1 cellular context compared by ENCODE assay signal in the genomic region with DNA sequence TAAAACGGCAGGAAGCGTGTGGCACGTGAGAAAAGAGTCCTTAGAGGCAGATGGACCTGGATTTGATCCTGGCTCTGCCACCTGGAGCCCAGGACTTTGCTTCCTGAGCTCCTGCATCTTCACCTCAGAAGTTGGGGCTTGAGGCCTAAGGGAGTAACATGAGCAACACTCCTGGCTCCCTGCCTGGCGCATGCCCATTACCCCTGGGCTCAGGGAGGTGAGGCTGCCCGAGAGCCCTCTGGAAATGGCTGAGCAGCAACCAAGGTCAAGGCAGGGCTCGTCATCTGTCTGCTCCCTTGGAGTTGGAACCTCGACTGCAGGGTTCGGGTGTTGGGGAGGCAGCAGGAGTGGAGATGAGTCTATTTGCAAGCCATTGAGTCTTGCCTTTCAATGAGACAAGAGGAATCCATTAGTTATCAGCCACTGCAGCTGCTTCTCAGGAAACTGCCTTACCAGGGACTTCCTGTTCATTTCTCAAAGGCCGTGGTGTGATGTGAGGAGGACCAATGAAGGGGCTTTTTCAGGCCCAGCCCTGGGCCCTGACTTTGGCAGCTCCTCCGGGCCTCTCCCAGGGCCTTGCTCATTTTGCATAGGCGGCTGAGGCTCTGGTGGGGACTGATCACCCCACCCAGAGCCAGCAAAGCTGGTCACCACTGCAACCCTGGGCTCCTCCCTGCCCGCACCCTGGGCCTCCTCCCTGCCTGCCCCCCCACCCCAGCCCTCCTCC.
TF ChIP-seq lines count a peak whose summit lies in the region.

No MANE protein-coding gene starts in this region.

TF ChIP-seq in K562, 482 proteins besides CTCF, POLR2A, EP300 and RAD21 (continued from another document and continues in another):
- TF ChIP-seq SMC3 (conservative IDR thresholded peaks at IDR 0.05; ENCODE audit: insufficient read depth, low read depth, low read length) (no peak), POLR2B (IDR thresholded peaks at IDR 0.05; ENCODE audit: low read depth, partially characterized antibody) (peak; percentile 23), PTTG1 (tag; IDR thresholded peaks at IDR 0.05; ENCODE audit: low read depth) (no peak), ZNF785 (CRISPR knock-in tag; IDR thresholded peaks at IDR 0.05) (no peak), MECOM (CRISPR knock-in tag; IDR thresholded peaks at IDR 0.05) (peak; percentile 81), ZNF584 (CRISPR knock-in tag; IDR thresholded peaks at IDR 0.05; ENCODE audit: low read depth) (peak; percentile 64; the same call in 1 of the 2 replicates), NFE2 (IDR thresholded peaks at IDR 0.05; ENCODE audit: low read depth) (no peak), MLLT1 (IDR thresholded peaks at IDR 0.05) (no peak), ZNF583 (CRISPR knock-in tag; IDR thresholded peaks at IDR 0.05) (no peak), CBFB (CRISPR knock-in tag; IDR thresholded peaks at IDR 0.05) (no peak), ZNF134 (CRISPR knock-in tag; conservative IDR thresholded peaks at IDR 0.05) (peak; percentile 33; the same call in 1 of the 2 replicates), EP400 (IDR thresholded peaks at IDR 0.05) (peak; percentile 55; the same call in 1 of the 2 replicates), HCFC1 (IDR thresholded peaks at IDR 0.05; ENCODE audit: low read depth, low read length) (no peak), NRF1 (conservative IDR thresholded peaks at IDR 0.05 in 1 of 2, IDR thresholded peaks at IDR 0.05 in 1 of 2) (peak; percentile 74 to 77), MXI1 (IDR thresholded peaks at IDR 0.05; ENCODE audit: low read depth, low read length) (no peak), SREBF1 (IDR thresholded peaks at IDR 0.05; ENCODE audit: borderline replicate concordance, low read depth, low read length) (peak; percentile 97), MEIS2 (IDR thresholded peaks at IDR 0.05; ENCODE audit: partially characterized antibody) (peak; percentile 65), SMARCC2 (IDR thresholded peaks at IDR 0.05; ENCODE audit: low read depth) (no peak), CREB3 (tag; conservative IDR thresholded peaks at IDR 0.05; ENCODE audit: low read depth) (peak; percentile 97), BRD4 (IDR thresholded peaks at IDR 0.05) (peak; percentile 49; the same call in 1 of the 2 replicates), KLF6 (CRISPR knock-in tag; IDR thresholded peaks at IDR 0.05; ENCODE audit: borderline replicate concordance) (peak; percentile 15; the same call in 1 of the 2 replicates), ELF1 (tag; IDR thresholded peaks at IDR 0.05) (peak; percentile 88), HDGF (IDR thresholded peaks at IDR 0.05) (peak; percentile 66; the same call in 1 of the 2 replicates), FIP1L1 (IDR thresholded peaks at IDR 0.05; ENCODE audit: low read depth, low read length, poor library complexity, severe bottlenecking) (no peak), PBX2 (CRISPR knock-in tag; IDR thresholded peaks at IDR 0.05; ENCODE audit: low read depth) (no peak), PBX2 (tag; conservative IDR thresholded peaks at IDR 0.05; ENCODE audit: low read depth) (peak; percentile 48; the same call in 1 of the 2 replicates), GATA2 (CRISPR knock-in tag; IDR thresholded peaks at IDR 0.05) (peak; percentile 75), HMGN3 (IDR thresholded peaks at IDR 0.05; ENCODE audit: borderline replicate concordance, extremely low read depth, insufficient read length, low read depth, low read length) (peak; percentile 56), BHLHE40 (IDR thresholded peaks at IDR 0.05; ENCODE audit: low read length) (peak; percentile 38; the same call in 1 of the 2 replicates), MTA3 (IDR thresholded peaks at IDR 0.05; ENCODE audit: borderline replicate concordance) (0 out of 2 replicates have a peak, but pooled peaks have one; percentile 38), HDAC8 (tag; IDR thresholded peaks at IDR 0.05) (peak; percentile 95), NCOA1 (IDR thresholded peaks at IDR 0.05; ENCODE audit: low read depth) (peak; percentile 74; the same call in 1 of the 2 replicates), ZNF253 (CRISPR knock-in tag; conservative IDR thresholded peaks at IDR 0.05) (no peak), ZNF695 (CRISPR knock-in tag; IDR thresholded peaks at IDR 0.05) (0 out of 2 replicates have a peak, but pooled peaks have one; percentile 33), NR1H2 (CRISPR knock-in tag; IDR thresholded peaks at IDR 0.05) (no peak), HNRNPK (IDR thresholded peaks at IDR 0.05; ENCODE audit: low read depth, low read length, poor library complexity, severe bottlenecking) (no peak), CXXC5 (CRISPR knock-in tag; IDR thresholded peaks at IDR 0.05) (peak; percentile 41), ZBTB11 (CRISPR knock-in tag; IDR thresholded peaks at IDR 0.05) (peak in 1 of 3 experiments; percentile 79; a peak in 2 of 6 replicates), ETV1 (tag; conservative IDR thresholded peaks at IDR 0.05; ENCODE audit: low read depth) (peak; percentile 93)
- TF ChIP-seq, protein P1, sequence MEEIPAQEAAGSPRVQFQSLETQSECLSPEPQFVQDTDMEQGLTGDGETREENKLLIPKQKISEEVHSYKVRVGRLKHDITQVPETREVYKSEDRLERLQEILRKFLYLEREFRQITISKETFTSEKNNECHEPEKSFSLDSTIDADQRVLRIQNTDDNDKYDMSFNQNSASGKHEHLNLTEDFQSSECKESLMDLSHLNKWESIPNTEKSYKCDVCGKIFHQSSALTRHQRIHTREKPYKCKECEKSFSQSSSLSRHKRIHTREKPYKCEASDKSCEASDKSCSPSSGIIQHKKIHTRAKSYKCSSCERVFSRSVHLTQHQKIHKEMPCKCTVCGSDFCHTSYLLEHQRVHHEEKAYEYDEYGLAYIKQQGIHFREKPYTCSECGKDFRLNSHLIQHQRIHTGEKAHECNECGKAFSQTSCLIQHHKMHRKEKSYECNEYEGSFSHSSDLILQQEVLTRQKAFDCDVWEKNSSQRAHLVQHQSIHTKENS (CRISPR knock-in tag; IDR thresholded peaks at IDR 0.05): 0 out of 2 replicates have a peak, but pooled peaks have one; percentile 39
- TF ChIP-seq, protein P2, sequence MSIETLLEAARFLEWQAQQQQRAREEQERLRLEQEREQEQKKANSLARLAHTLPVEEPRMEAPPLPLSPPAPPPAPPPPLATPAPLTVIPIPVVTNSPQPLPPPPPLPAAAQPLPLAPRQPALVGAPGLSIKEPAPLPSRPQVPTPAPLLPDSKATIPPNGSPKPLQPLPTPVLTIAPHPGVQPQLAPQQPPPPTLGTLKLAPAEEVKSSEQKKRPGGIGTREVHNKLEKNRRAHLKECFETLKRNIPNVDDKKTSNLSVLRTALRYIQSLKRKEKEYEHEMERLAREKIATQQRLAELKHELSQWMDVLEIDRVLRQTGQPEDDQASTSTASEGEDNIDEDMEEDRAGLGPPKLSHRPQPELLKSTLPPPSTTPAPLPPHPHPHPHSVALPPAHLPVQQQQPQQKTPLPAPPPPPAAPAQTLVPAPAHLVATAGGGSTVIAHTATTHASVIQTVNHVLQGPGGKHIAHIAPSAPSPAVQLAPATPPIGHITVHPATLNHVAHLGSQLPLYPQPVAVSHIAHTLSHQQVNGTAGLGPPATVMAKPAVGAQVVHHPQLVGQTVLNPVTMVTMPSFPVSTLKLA (conservative IDR thresholded peaks at IDR 0.05): 0 out of 4 replicates have a peak, but pooled peaks of 1 of the 2 experiments have one; percentile 3
- TF ChIP-seq, protein P3, sequence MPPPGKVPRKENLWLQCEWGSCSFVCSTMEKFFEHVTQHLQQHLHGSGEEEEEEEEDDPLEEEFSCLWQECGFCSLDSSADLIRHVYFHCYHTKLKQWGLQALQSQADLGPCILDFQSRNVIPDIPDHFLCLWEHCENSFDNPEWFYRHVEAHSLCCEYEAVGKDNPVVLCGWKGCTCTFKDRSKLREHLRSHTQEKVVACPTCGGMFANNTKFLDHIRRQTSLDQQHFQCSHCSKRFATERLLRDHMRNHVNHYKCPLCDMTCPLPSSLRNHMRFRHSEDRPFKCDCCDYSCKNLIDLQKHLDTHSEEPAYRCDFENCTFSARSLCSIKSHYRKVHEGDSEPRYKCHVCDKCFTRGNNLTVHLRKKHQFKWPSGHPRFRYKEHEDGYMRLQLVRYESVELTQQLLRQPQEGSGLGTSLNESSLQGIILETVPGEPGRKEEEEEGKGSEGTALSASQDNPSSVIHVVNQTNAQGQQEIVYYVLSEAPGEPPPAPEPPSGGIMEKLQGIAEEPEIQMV (tag; conservative IDR thresholded peaks at IDR 0.05; ENCODE audit: low read depth): 0 out of 2 replicates have a peak, but pooled peaks have one; percentile 57
